ENCODE assay signal across 13 cellular contexts in genomic region chr18:7812431-7813063, GRCh38.
A peak's percentile ranks its signal among the peaks of the same experiment; 100 is the strongest.
DNase-seq lines count a peak whose midpoint lies in the region; ATAC-seq, FAIRE-seq and TF ChIP-seq lines count a peak whose summit lies in the region.
"Had no signal": no experiment of that assay in that cellular context is flagged by ENCODE, and none has a peak within 500 bp of the region (broad histone marks: within the 10 kb centered on the region; RNA-seq: fewer than 3 reads in every experiment).

No MANE protein-coding gene starts in this region.

- H3K4me3 ChIP-seq in A549: no peak overlapping the region
- H3K4me3 ChIP-seq in mesenchymal stem cell (ENCODE audit: insufficient read depth in 1 of 2, low read depth in 1 of 2, low read length in 2 of 2): no peak overlapping the region
- H3K4me3 ChIP-seq in mucosa of descending colon: no peak overlapping the region
- H3K4me3 ChIP-seq: BLaER1 treated with 17β-estradiol and CSF1 and Interleukin-3, amounts not matched to agents 10 nM and 100 nM had no signal

- H3K27ac ChIP-seq in A549 (peak overlapping the region; percentile 64 to 78; a peak in 5 of 6 replicates), mesenchymal stem cell (ENCODE audit: low read length, poor library complexity, severe bottlenecking) (peak overlapping the region; percentile 70)
- H3K27ac ChIP-seq: BLaER1 treated with 17β-estradiol and CSF1 and Interleukin-3, amounts not matched to agents 10 nM and 100 nM had no signal

- WGBS in A549 (ENCODE audit: missing lambda C conversion rate): 87% methylated on average over 3 of the region's 3 CpGs
- WGBS in mesenchymal stem cell: 94% methylated on average over 3 of the region's 3 CpGs

- ATAC-seq in A549 (peak; percentile 91 to 94), mucosa of descending colon (no peak)
- no peak for ATAC-seq in activated CD8-positive, alpha-beta memory T cell treated with anti-CD3 and anti-CD28 coated beads, Interleukin-2, amount 10 ng/mL, durations not matched to agents 7 days and 5 days

- peak overlapping the region in 1 of 2 experiments; percentile 44 for H3K14ac ChIP-seq in mesenchymal stem cell (ENCODE audit: low read length in 2 of 2)

- no peak overlapping the region for H3K27ac Mint-ChIP-seq in activated CD8-positive, alpha-beta memory T cell treated with anti-CD3 and anti-CD28 coated beads, Interleukin-2, amount 10 ng/mL, durations not matched to agents 7 days and 5 days

- H3K9me3 ChIP-seq in A549 (peaks cover 18% of the 10 kb centered on the region), mesenchymal stem cell (ENCODE audit: control insufficient read depth, low read length) (peaks cover 22% of the 10 kb centered on the region), mucosa of descending colon (peaks cover 14% of the 10 kb centered on the region)

- no peak overlapping the region for H4K8ac ChIP-seq in mesenchymal stem cell (ENCODE audit: low read length)

- H3K9ac ChIP-seq in mesenchymal stem cell (ENCODE audit: low read length): no peak overlapping the region
- H3K9ac ChIP-seq: BLaER1 treated with 17β-estradiol and CSF1 and Interleukin-3, amounts not matched to agents 10 nM and 100 nM had no signal

- H3K4me1 Mint-ChIP-seq in activated CD8-positive, alpha-beta memory T cell treated with anti-CD3 and anti-CD28 coated beads, Interleukin-2, amount 10 ng/mL, durations not matched to agents 7 days and 5 days: no peaks in the 10 kb centered on the region

- no peak overlapping the region for H3K23ac ChIP-seq in mesenchymal stem cell (ENCODE audit: low read length in 2 of 2)

- no peak overlapping the region for H2BK5ac ChIP-seq in mesenchymal stem cell (ENCODE audit: low read depth, low read length, poor library complexity, severe bottlenecking)

- CTCF ChIA-PET in A549 (lab: Yijun Ruan, JAX): interaction anchor here (0.6 to 1.0 kb wide), 2 partner anchors 590 to 1741 kb away, joined by 3 to 4 read pairs; no protein-coding TSS in a partner anchor
- CTCF ChIA-PET in activated CD8-positive, alpha-beta memory T cell treated with anti-CD3 and anti-CD28 coated beads, Interleukin-2, amount 10 ng/mL, durations not matched to agents 7 days and 5 days (lab: Charles Lee): no interaction called here

- H3K4me2 ChIP-seq in A549 (peak overlapping the region; percentile 69), mesenchymal stem cell (ENCODE audit: low read length, poor library complexity, severe bottlenecking) (peak overlapping the region; percentile 20)
- H3K4me2 ChIP-seq: BLaER1 treated with 17β-estradiol and CSF1 and Interleukin-3, amounts not matched to agents 10 nM and 100 nM had no signal

- no peak overlapping the region for H3K18ac ChIP-seq in mesenchymal stem cell (ENCODE audit: low read depth in 1 of 2, low read length in 2 of 2)

- H2BK12ac ChIP-seq in mesenchymal stem cell (ENCODE audit: low read length in 2 of 2): no peak overlapping the region

- POLR2A ChIA-PET in A549 (lab: Yijun Ruan, JAX): interaction anchor here (0.7 kb wide), 3 partner anchors 57 to 963 kb away, joined by 4 to 6 read pairs (median 5); no protein-coding TSS in a partner anchor

- H3K27me3 Mint-ChIP-seq in activated CD8-positive, alpha-beta memory T cell treated with anti-CD3 and anti-CD28 coated beads, Interleukin-2, amount 10 ng/mL, durations not matched to agents 7 days and 5 days: no peaks in the 10 kb centered on the region

- no peak overlapping the region for H3K4ac ChIP-seq in mesenchymal stem cell (ENCODE audit: low read depth in 1 of 2, low read length in 2 of 2)

- peaks cover 24% of the 10 kb centered on the region for H3K79me1 ChIP-seq in mesenchymal stem cell (replicated peaks; ENCODE audit: low read length, poor library complexity, severe bottlenecking)

- H3K27me3 ChIP-seq in mesenchymal stem cell (ENCODE audit: control insufficient read depth in 1 of 2, insufficient read depth in 1 of 2, low read length in 2 of 2): no peaks in the 10 kb centered on the region
- H3K27me3 ChIP-seq: BLaER1 treated with 17β-estradiol and CSF1 and Interleukin-3, amounts not matched to agents 10 nM and 100 nM had no signal

- no peak overlapping the region for H2BK15ac ChIP-seq in mesenchymal stem cell (ENCODE audit: low read depth, poor library complexity, severe bottlenecking)

- H3K4me3 Mint-ChIP-seq in activated CD8-positive, alpha-beta memory T cell treated with anti-CD3 and anti-CD28 coated beads, Interleukin-2, amount 10 ng/mL, durations not matched to agents 7 days and 5 days: no peak overlapping the region

- no peak for TF ChIP-seq EP300 in A549 (IDR thresholded peaks at IDR 0.05)

- H2BK120ac ChIP-seq in mesenchymal stem cell (ENCODE audit: low read depth, low read length): no peak overlapping the region

- H2AK5ac ChIP-seq in mesenchymal stem cell (ENCODE audit: low read length, severe bottlenecking): no peak overlapping the region

- DNase-seq in A549 (ENCODE audit: low read depth in 1 of 2, low spot score in 1 of 2) (peak in 1 of 2 experiments; percentile 53), HS-5 (ENCODE audit: low read depth) (peak; percentile 35), dedifferentiated amniotic fluid mesenchymal stem cell (ENCODE audit: extremely low spot score) (peak; percentile 75), mesenchymal stem cell (peak; percentile 62), mucosa of descending colon (no peak), NCI-H82 treated with DMSO at 0.1 percent for 48 hours (lab: John Stamatoyannopoulos, UW; ENCODE audit: unreplicated experiment) (no peak)
- DNase-seq in activated CD8-positive, alpha-beta memory T cell treated with anti-CD3 and anti-CD28 coated beads, Interleukin-2, amount 10 ng/mL, durations not matched to agents 7 days and 5 days: no peak
- no peak for DNase-seq in activated naive CD4-positive, alpha-beta T cell (lab: John Stamatoyannopoulos, UW)
- DNase-seq: activated T-cell treated with anti-CD3 and anti-CD28 coated beads for 4 hours, cortex of kidney, NCI-H1092, NCI-H82 had no signal

- H3K36me3 Mint-ChIP-seq in activated CD8-positive, alpha-beta memory T cell treated with anti-CD3 and anti-CD28 coated beads, Interleukin-2, amount 10 ng/mL, durations not matched to agents 7 days and 5 days: peaks cover 2% of the 10 kb centered on the region

- H3K9me3 Mint-ChIP-seq in activated CD8-positive, alpha-beta memory T cell treated with anti-CD3 and anti-CD28 coated beads, Interleukin-2, amount 10 ng/mL, durations not matched to agents 7 days and 5 days (ENCODE audit: low read depth): peaks cover 23% of the 10 kb centered on the region

- no peak for FAIRE-seq in A549 (lab: Jason Lieb, UNC)

- H3K4me1 ChIP-seq in A549 (peaks cover 49% of the 10 kb centered on the region), mesenchymal stem cell (ENCODE audit: control insufficient read depth, insufficient read depth, low read depth, low read length) (peaks cover 5% of the 10 kb centered on the region), mucosa of descending colon (ENCODE audit: low read depth) (no peaks in the 10 kb centered on the region)

- TF ChIP-seq POLR2A in A549 (IDR thresholded peaks at IDR 0.05; ENCODE audit: low read length): no peak

- H2AFZ ChIP-seq in mesenchymal stem cell (ENCODE audit: low read depth, low read length): no peak overlapping the region

- peaks cover 0 to 4% of the 10 kb centered on the region in 2 experiments for H3K36me3 ChIP-seq in mesenchymal stem cell (ENCODE audit: control insufficient read depth in 1 of 2, insufficient read depth in 2 of 2, low read depth in 1 of 2, low read length in 2 of 2)
- H3K36me3 ChIP-seq in mucosa of descending colon (ENCODE audit: low read depth): no peaks in the 10 kb centered on the region

- TF ChIP-seq RAD21 in A549 (conservative IDR thresholded peaks at IDR 0.05 in 1 of 2, IDR thresholded peaks at IDR 0.05 in 1 of 2): no peak

- TF ChIP-seq CTCF in A549 (IDR thresholded peaks at IDR 0.05) (no peak), mucosa of descending colon (IDR thresholded peaks at IDR 0.05) (no peak)

- intact Hi-C loops in mucosa of descending colon (cut with DNase I, micrococcal nuclease): no loop called here

- no peak overlapping the region for H4K91ac ChIP-seq in mesenchymal stem cell (ENCODE audit: low read length)

TF ChIP-seq in A549, 52 proteins besides CTCF, POLR2A, EP300 and RAD21:
- TF ChIP-seq ZNF302 (CRISPR knock-in tag; IDR thresholded peaks at IDR 0.05) (no peak), JUNB (IDR thresholded peaks at IDR 0.05) (0 out of 2 replicates have a peak, but pooled peaks have one; percentile 20)

Comparison
In these comparisons a context has a peak if more than half of its experiments do, and no peak if none do; other contexts are left out.
1. ATAC-seq: peak in A549 (2 of 2); none in activated CD8-positive, alpha-beta memory T cell treated with anti-CD3 and anti-CD28 coated beads, Interleukin-2, amount 10 ng/mL, durations not matched to agents 7 days and 5 days (single experiment) and mucosa of descending colon (single experiment).
2. DNase-seq: peak in HS-5 (single experiment), dedifferentiated amniotic fluid mesenchymal stem cell (single experiment) and mesenchymal stem cell (single experiment); none in activated CD8-positive, alpha-beta memory T cell treated with anti-CD3 and anti-CD28 coated beads, Interleukin-2, amount 10 ng/mL, durations not matched to agents 7 days and 5 days (single experiment), activated naive CD4-positive, alpha-beta T cell (0 of 4), mucosa of descending colon (0 of 3) and NCI-H82 treated with DMSO at 0.1 percent for 48 hours (single experiment).